2 cellular contexts compared by ENCODE assay signal in the genomic region with DNA sequence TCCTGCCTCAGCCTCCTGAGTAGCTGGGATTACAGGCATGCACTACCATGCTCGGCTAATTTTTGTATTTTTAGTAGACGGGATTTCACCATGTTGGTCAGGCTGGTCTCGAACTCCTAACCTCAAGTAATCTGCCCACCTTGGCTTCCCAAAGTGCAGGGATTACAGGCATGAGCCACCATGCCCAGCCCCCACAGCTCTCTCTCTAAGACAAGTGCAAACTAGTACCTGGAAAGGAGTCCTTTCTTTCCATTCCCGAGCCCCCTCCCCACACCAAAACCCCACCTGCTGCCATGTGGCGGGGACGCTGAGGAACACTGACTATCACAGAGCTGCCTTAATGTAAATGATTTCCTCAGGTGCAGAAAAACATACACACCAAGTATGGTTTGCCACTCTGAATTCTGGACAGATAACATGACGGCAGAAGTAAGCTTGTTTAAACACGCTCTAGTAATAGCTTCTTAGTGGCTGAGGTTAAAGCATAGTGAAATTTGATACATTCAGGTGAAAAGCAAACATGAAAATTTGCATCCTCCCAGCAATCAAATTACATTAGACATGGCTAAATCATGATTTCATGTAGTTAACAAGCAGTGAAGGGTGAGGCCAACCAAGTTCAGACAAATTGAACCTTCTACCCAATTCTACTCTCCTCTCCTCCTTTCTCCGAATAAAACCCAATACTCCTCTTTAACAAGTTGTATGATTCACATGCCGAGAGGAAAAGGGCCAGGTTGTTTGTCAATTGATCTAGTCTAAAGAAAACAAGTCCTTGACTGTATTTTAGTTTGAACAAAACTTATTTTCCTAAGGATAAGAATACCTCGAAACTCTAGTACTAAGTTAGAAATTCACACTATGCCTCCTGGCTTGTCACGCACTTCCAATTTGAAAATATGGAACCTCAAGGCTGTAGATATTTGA.
TF ChIP-seq lines count a peak whose summit lies in the region.

No MANE protein-coding gene starts in this region.

TF ChIP-seq in K562, 482 proteins besides CTCF, POLR2A, EP300 and RAD21:
- no peak for TF ChIP-seq GATA2 (CRISPR knock-in tag; IDR thresholded peaks at IDR 0.05)

TF ChIP-seq in SK-N-SH, 30 proteins besides CTCF, POLR2A, EP300 and RAD21:
- TF ChIP-seq RCOR1 (IDR thresholded peaks at IDR 0.05; ENCODE audit: low read length), result no peak
- TF ChIP-seq, protein P1, sequence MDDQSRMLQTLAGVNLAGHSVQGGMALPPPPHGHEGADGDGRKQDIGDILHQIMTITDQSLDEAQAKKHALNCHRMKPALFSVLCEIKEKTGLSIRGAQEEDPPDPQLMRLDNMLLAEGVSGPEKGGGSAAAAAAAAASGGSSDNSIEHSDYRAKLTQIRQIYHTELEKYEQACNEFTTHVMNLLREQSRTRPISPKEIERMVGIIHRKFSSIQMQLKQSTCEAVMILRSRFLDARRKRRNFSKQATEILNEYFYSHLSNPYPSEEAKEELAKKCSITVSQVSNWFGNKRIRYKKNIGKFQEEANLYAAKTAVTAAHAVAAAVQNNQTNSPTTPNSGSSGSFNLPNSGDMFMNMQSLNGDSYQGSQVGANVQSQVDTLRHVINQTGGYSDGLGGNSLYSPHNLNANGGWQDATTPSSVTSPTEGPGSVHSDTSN (IDR thresholded peaks at IDR 0.05), result no peak
- TF ChIP-seq YY1 (IDR thresholded peaks at IDR 0.05; ENCODE audit: low read depth), result no peak
- TF ChIP-seq SIN3A (IDR thresholded peaks at IDR 0.05; ENCODE audit: borderline replicate concordance, low read depth, low read length), result no peak
- no peak for TF ChIP-seq FOXM1 (IDR thresholded peaks at IDR 0.05; ENCODE audit: low read depth)
- TF ChIP-seq, protein P2, sequence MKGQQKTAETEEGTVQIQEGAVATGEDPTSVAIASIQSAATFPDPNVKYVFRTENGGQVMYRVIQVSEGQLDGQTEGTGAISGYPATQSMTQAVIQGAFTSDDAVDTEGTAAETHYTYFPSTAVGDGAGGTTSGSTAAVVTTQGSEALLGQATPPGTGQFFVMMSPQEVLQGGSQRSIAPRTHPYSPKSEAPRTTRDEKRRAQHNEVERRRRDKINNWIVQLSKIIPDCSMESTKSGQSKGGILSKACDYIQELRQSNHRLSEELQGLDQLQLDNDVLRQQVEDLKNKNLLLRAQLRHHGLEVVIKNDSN (IDR thresholded peaks at IDR 0.05; ENCODE audit: borderline replicate concordance, low read depth), result no peak
- TF ChIP-seq, protein P3, sequence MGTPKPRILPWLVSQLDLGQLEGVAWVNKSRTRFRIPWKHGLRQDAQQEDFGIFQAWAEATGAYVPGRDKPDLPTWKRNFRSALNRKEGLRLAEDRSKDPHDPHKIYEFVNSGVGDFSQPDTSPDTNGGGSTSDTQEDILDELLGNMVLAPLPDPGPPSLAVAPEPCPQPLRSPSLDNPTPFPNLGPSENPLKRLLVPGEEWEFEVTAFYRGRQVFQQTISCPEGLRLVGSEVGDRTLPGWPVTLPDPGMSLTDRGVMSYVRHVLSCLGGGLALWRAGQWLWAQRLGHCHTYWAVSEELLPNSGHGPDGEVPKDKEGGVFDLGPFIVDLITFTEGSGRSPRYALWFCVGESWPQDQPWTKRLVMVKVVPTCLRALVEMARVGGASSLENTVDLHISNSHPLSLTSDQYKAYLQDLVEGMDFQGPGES (IDR thresholded peaks at IDR 0.05; ENCODE audit: low read depth, low read length), result no peak
- TF ChIP-seq RFX5 (IDR thresholded peaks at IDR 0.05; ENCODE audit: low read length), result no peak
- no peak for TF ChIP-seq NFIC (IDR thresholded peaks at IDR 0.05; ENCODE audit: borderline replicate concordance)
- TF ChIP-seq, protein P4, sequence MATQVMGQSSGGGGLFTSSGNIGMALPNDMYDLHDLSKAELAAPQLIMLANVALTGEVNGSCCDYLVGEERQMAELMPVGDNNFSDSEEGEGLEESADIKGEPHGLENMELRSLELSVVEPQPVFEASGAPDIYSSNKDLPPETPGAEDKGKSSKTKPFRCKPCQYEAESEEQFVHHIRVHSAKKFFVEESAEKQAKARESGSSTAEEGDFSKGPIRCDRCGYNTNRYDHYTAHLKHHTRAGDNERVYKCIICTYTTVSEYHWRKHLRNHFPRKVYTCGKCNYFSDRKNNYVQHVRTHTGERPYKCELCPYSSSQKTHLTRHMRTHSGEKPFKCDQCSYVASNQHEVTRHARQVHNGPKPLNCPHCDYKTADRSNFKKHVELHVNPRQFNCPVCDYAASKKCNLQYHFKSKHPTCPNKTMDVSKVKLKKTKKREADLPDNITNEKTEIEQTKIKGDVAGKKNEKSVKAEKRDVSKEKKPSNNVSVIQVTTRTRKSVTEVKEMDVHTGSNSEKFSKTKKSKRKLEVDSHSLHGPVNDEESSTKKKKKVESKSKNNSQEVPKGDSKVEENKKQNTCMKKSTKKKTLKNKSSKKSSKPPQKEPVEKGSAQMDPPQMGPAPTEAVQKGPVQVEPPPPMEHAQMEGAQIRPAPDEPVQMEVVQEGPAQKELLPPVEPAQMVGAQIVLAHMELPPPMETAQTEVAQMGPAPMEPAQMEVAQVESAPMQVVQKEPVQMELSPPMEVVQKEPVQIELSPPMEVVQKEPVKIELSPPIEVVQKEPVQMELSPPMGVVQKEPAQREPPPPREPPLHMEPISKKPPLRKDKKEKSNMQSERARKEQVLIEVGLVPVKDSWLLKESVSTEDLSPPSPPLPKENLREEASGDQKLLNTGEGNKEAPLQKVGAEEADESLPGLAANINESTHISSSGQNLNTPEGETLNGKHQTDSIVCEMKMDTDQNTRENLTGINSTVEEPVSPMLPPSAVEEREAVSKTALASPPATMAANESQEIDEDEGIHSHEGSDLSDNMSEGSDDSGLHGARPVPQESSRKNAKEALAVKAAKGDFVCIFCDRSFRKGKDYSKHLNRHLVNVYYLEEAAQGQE (IDR thresholded peaks at IDR 0.05; ENCODE audit: low read depth, low read length), result no peak
- no peak for TF ChIP-seq MAX (IDR thresholded peaks at IDR 0.05; ENCODE audit: low read depth)
- no peak for TF ChIP-seq TCF12 (IDR thresholded peaks at IDR 0.05)
- no peak for TF ChIP-seq TEAD4 (IDR thresholded peaks at IDR 0.05; ENCODE audit: borderline replicate concordance, insufficient read depth)
- no peak for TF ChIP-seq MXI1 (IDR thresholded peaks at IDR 0.05; ENCODE audit: low read depth, low read length)
